Comparison of ENCODE assay signal across 22 cellular contexts in genomic region chr1:65535981-65536380, GRCh38.
"Had no signal": no experiment of that assay in that cellular context is flagged by ENCODE, and none has a peak within 500 bp of the region (broad histone marks: within the 10 kb centered on the region; RNA-seq: fewer than 3 reads in every experiment).

No MANE protein-coding gene starts in this region.

- H3K36me3 ChIP-seq: SJSA1 had no signal

- H3K9me3 ChIP-seq: SJSA1 had no signal

- H3K27me3 ChIP-seq: SJSA1 had no signal

- H3K4me3 ChIP-seq: SJSA1, SK-N-MC had no signal

- DNase-seq: IMR-90, Kasumi-1, MV-4-11, NCI-H1048, NCI-H1105, NCI-H1417, NCI-H1436 treated with DMSO at 0.1 percent for 48 hours, NCI-H1694, NCI-H187 treated with DMSO at 0.1 percent for 48 hours, NCI-H2029 treated with DMSO at 0.1 percent for 48 hours, NCI-H2171, NCI-H226, NCI-H446, NCI-H510A, NCI-H524 treated with DMSO at 0.1 percent for 48 hours, NCI-H69, NCI-H774, Right ventricle myocardium superior, RPMI8226, SIG-M5 had no signal
